8 cellular contexts compared by ENCODE assay signal in the genomic region with DNA sequence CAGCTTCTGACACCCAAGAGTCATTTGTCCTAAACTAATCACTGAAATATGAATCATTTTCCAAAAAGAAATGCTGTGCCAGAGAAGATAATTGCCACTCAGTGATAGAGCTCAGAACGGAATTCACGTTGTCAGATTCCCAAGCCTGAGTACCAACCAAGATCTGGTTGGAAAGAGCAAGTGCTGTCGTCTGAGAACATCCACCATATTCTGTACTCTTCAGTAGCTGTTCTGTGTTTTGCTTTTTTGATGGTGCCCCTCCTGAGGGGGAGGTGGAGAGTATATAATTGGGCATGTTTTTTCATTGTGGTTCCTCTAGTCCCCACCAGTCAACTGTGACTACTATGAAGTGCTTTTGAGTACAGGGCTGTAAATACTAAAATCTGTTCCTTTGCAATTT. TPM values are rescaled to one million over a fixed set of nuclear protein-coding genes. Genes with fewer than 3 reads are reported as not detected.
DNase-seq lines count a peak whose midpoint lies in the region; ATAC-seq and TF ChIP-seq lines count a peak whose summit lies in the region.

No MANE protein-coding gene starts in this region.

- no peaks in the 10 kb centered on the region for H3K36me3 ChIP-seq in left ventricle myocardium inferior

- peak overlapping the region; percentile 73 for H3K27ac ChIP-seq in left ventricle myocardium inferior (replicated peaks)
- peak overlapping the region; percentile 82 for H3K27ac ChIP-seq in substantia nigra (ENCODE audit: low read depth, low read length, poor library complexity, severe bottlenecking)

- H3K9me3 ChIP-seq in left ventricle myocardium inferior (replicated peaks) = no peaks in the 10 kb centered on the region

- no peaks in the 10 kb centered on the region for H3K27me3 Mint-ChIP-seq in activated naive CD4-positive, alpha-beta T cell treated with anti-CD3 and anti-CD28 coated beads, Interleukin-2, amount 10 ng/mL, durations not matched to agents 7 days and 5 days

- no peak for ATAC-seq in GM19463 (IDR thresholded peaks at IDR 0.05; ENCODE audit: unreplicated experiment)

- H3K9me3 Mint-ChIP-seq in activated naive CD4-positive, alpha-beta T cell treated with anti-CD3 and anti-CD28 coated beads, Interleukin-2, amount 10 ng/mL, durations not matched to agents 7 days and 5 days = no peaks in the 10 kb centered on the region

- H3K4me3 ChIP-seq in WI38 (ENCODE audit: low read depth, low read length) (peak overlapping the region; percentile 56), left ventricle myocardium inferior (peak overlapping the region; percentile 59)

- peak overlapping the region; percentile 72 for H3K4me3 Mint-ChIP-seq in activated naive CD4-positive, alpha-beta T cell treated with anti-CD3 and anti-CD28 coated beads, Interleukin-2, amount 10 ng/mL, durations not matched to agents 7 days and 5 days

- H3K27ac Mint-ChIP-seq in activated naive CD4-positive, alpha-beta T cell treated with anti-CD3 and anti-CD28 coated beads, Interleukin-2, amount 10 ng/mL, durations not matched to agents 7 days and 5 days = peak overlapping the region; percentile 94

- peaks cover 55% of the 10 kb centered on the region for H3K4me1 Mint-ChIP-seq in activated naive CD4-positive, alpha-beta T cell treated with anti-CD3 and anti-CD28 coated beads, Interleukin-2, amount 10 ng/mL, durations not matched to agents 7 days and 5 days

- peak; percentile 23 for DNase-seq in activated naive CD4-positive, alpha-beta T cell treated with anti-CD3 and anti-CD28 coated beads, Interleukin-2, amount 10 ng/mL, durations not matched to agents 7 days and 5 days
- DNase-seq in activated naive CD4-positive, alpha-beta T cell treated with Interleukin-2 at 50 U/mL for 16 hours = no peak
- DNase-seq in left ventricle myocardium inferior = no peak
- DNase-seq in substantia nigra (lab: John Stamatoyannopoulos, UW) = peak in 2 of 49 donors; percentile 9 to 14
- DNase-seq in NCI-H1417 treated with DMSO at 0.1 percent for 48 hours (lab: John Stamatoyannopoulos, UW) = no peak
- no peak for DNase-seq in ecto neural progenitor cell (ENCODE audit: low spot score)

- TF ChIP-seq CTCF in WI38 (IDR thresholded peaks at IDR 0.05; ENCODE audit: low read depth, low read length) = no peak
- no peak for TF ChIP-seq CTCF in left ventricle myocardium inferior (IDR thresholded peaks at IDR 0.05; ENCODE audit: borderline replicate concordance)

- CTCF ChIA-PET in activated naive CD4-positive, alpha-beta T cell treated with anti-CD3 and anti-CD28 coated beads, Interleukin-2, amount 10 ng/mL, durations not matched to agents 7 days and 5 days (lab: Charles Lee) = interaction anchor here (1.0 to 3.3 kb wide), 23 partner anchors 10 to 291 kb away, joined by 3 to 24 read pairs (median 4); a partner anchor contains a TSS

- no peaks in the 10 kb centered on the region for H3K36me3 Mint-ChIP-seq in activated naive CD4-positive, alpha-beta T cell treated with anti-CD3 and anti-CD28 coated beads, Interleukin-2, amount 10 ng/mL, durations not matched to agents 7 days and 5 days

- no peaks in the 10 kb centered on the region for H3K27me3 ChIP-seq in left ventricle myocardium inferior (ENCODE audit: low read depth)

- H3K4me1 ChIP-seq in left ventricle myocardium inferior = peaks cover 41% of the 10 kb centered on the region

- intact Hi-C loops in left ventricle myocardium inferior (cut with micrococcal nuclease) = no loop called here

RNA-seq across cellular contexts. Expression of a gene that starts 13.2 kb away (rescaled TPM):
- 20.5 TPM for total RNA-seq in left ventricle myocardium inferior

RNA-seq across cellular contexts. Expression of a gene that starts 46.6 kb away (rescaled TPM):
- 15.8 TPM for total RNA-seq in left ventricle myocardium inferior
